ENCODE assay signal across 24 cellular contexts in genomic region chr11:78150346-78150745, GRCh38.
"Had no signal": no experiment of that assay in that cellular context is flagged by ENCODE, and none has a peak within 500 bp of the region (broad histone marks: within the 10 kb centered on the region; RNA-seq: fewer than 3 reads in every experiment).

No MANE protein-coding gene starts in this region.

- H3K79me2 ChIP-seq: hepatocyte, parathyroid adenoma had no signal

- H3K9me3 Mint-ChIP-seq: mesothelial cell of epicardium; naive B cell; natural killer cell treated with Interleukin-12 subunit alpha and Interleukin-12 subunit beta and Interleukin-15 and Interleukin-18, amount 100 ng/mL, for 72 hours; stimulated activated effector memory CD8-positive, alpha-beta T cell treated with anti-CD3 and anti-CD28 coated beads, Interleukin-12 subunit alpha, Interleukin-12 subunit beta, amount 100 ng/mL, for 72 hours; stimulated activated naive CD8-positive, alpha-beta T cell treated with anti-CD3 and anti-CD28 coated beads, Interleukin-15, amount 100 ng/mL, for 72 hours had no signal

- ATAC-seq: lower lobe of right lung; natural killer cell treated with Interleukin-12 subunit alpha and Interleukin-12 subunit beta and Interleukin-15 and Interleukin-18, amount 100 ng/mL, for 72 hours; stimulated activated naive CD8-positive, alpha-beta T cell treated with anti-CD3 and anti-CD28 coated beads, Interleukin-15, amount 100 ng/mL, for 72 hours had no signal

- DNase-seq: heart right ventricle; islet precursor cell; left ventricle myocardium superior; lower lobe of right lung; mesendoderm; naive B cell; psoas muscle; stimulated activated CD4-positive, alpha-beta T cell treated with anti-CD3 and anti-CD28 coated beads, Interleukin-12 subunit alpha, Interleukin-12 subunit beta, amount 100 ng/mL, for 4 hours; stimulated activated CD4-positive, alpha-beta T cell treated with anti-CD3 and anti-CD28 coated beads, Interleukin-15, amount 100 ng/mL, for 24 hours; stimulated activated CD4-positive, alpha-beta T cell treated with anti-CD3 and anti-CD28 coated beads, Interleukin-2, amount 100 ng/mL, for 24 hours; stimulated activated CD4-positive, alpha-beta T cell treated with anti-CD3 and anti-CD28 coated beads, Interleukin-4, amount 100 ng/mL, for 24 hours; stimulated activated naive CD4-positive, alpha-beta T cell treated with Interleukin-2 at 50 U/mL for 16 hours; stimulated activated naive CD8-positive, alpha-beta T cell treated with anti-CD3 and anti-CD28 coated beads, Interleukin-15, amount 100 ng/mL, for 72 hours; testis; thyroid gland; transverse colon; uterus had no signal

- H3K9me3 ChIP-seq: heart right ventricle, lower lobe of right lung, psoas muscle, right atrium auricular region, testis, thyroid gland, transverse colon, uterus had no signal

- H3K27me3 Mint-ChIP-seq: naive B cell; natural killer cell treated with Interleukin-12 subunit alpha and Interleukin-12 subunit beta and Interleukin-15 and Interleukin-18, amount 100 ng/mL, for 72 hours; stimulated activated naive CD8-positive, alpha-beta T cell treated with anti-CD3 and anti-CD28 coated beads, Interleukin-15, amount 100 ng/mL, for 72 hours had no signal

- H3K4me3 ChIP-seq: heart right ventricle, hepatocyte, lower lobe of right lung, psoas muscle, right atrium auricular region, skin epidermis, testis, thyroid gland, transverse colon, uterus had no signal

- H3K27ac Mint-ChIP-seq: mesothelial cell of epicardium; naive B cell; natural killer cell treated with Interleukin-12 subunit alpha and Interleukin-12 subunit beta and Interleukin-15 and Interleukin-18, amount 100 ng/mL, for 72 hours; stimulated activated effector memory CD8-positive, alpha-beta T cell treated with anti-CD3 and anti-CD28 coated beads, Interleukin-12 subunit alpha, Interleukin-12 subunit beta, amount 100 ng/mL, for 72 hours had no signal

- H2AFZ ChIP-seq: hepatocyte, parathyroid adenoma had no signal

- H3K36me3 Mint-ChIP-seq: naive B cell; natural killer cell treated with Interleukin-12 subunit alpha and Interleukin-12 subunit beta and Interleukin-15 and Interleukin-18, amount 100 ng/mL, for 72 hours; stimulated activated effector memory CD8-positive, alpha-beta T cell treated with anti-CD3 and anti-CD28 coated beads, Interleukin-12 subunit alpha, Interleukin-12 subunit beta, amount 100 ng/mL, for 72 hours had no signal

- H3K4me3 Mint-ChIP-seq: mesothelial cell of epicardium; naive B cell; natural killer cell treated with Interleukin-12 subunit alpha and Interleukin-12 subunit beta and Interleukin-15 and Interleukin-18, amount 100 ng/mL, for 72 hours; stimulated activated effector memory CD8-positive, alpha-beta T cell treated with anti-CD3 and anti-CD28 coated beads, Interleukin-12 subunit alpha, Interleukin-12 subunit beta, amount 100 ng/mL, for 72 hours; stimulated activated naive CD8-positive, alpha-beta T cell treated with anti-CD3 and anti-CD28 coated beads, Interleukin-15, amount 100 ng/mL, for 72 hours had no signal

- H3K27me3 ChIP-seq: heart right ventricle, hepatocyte, right atrium auricular region, testis, thyroid gland, transverse colon, uterus had no signal

- H3K4me1 ChIP-seq: lower lobe of right lung, parathyroid adenoma, testis, transverse colon, uterus had no signal

- H3K4me1 Mint-ChIP-seq: mesothelial cell of epicardium; naive B cell; stimulated activated effector memory CD8-positive, alpha-beta T cell treated with anti-CD3 and anti-CD28 coated beads, Interleukin-12 subunit alpha, Interleukin-12 subunit beta, amount 100 ng/mL, for 72 hours; stimulated activated naive CD8-positive, alpha-beta T cell treated with anti-CD3 and anti-CD28 coated beads, Interleukin-15, amount 100 ng/mL, for 72 hours had no signal

- H3K4me2 ChIP-seq: hepatocyte had no signal

- H3K36me3 ChIP-seq: heart right ventricle, lower lobe of right lung, right atrium auricular region, thyroid gland, transverse colon, uterus had no signal

- H3K9ac ChIP-seq: parathyroid adenoma had no signal

- H3K27ac ChIP-seq: heart right ventricle, hepatocyte, lower lobe of right lung, parathyroid adenoma, psoas muscle, right atrium auricular region, skin epidermis, testis, thyroid gland, transverse colon, uterus had no signal
